14 cellular contexts compared by ENCODE assay signal in the genomic region with DNA sequence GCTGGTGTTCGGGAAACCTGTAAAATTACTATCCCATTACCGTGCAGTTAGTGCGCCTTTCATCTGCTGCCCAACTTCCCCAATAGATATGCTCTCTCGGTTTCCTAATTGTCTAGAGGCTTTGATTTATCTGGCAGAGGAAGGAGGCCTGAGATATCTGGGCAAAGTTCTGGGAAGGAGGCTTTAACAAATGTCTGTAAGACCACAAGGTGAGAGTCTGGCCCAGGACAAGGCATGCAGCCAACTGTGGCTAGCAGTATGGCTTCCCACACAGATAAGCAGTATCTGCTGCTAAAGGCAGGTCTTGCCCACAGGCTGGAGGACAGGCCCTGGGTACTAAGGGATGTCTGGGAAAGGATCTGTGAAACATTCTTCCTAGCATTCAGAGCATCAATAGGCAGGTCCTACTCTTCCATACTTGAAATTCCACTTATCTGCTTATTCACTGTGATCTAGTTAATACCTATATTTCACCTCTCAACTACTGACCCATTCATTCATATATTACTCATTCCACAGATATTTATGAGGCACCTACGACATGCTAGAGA.
DNase-seq lines count a peak whose midpoint lies in the region; ATAC-seq and TF ChIP-seq lines count a peak whose summit lies in the region.
"Had no signal": no experiment of that assay in that cellular context is flagged by ENCODE, and none has a peak within 500 bp of the region (broad histone marks: within the 10 kb centered on the region; RNA-seq: fewer than 3 reads in every experiment).

No MANE protein-coding gene starts in this region.

- H3K4me1 ChIP-seq in trophoblast cell (ENCODE audit: control insufficient read depth in 1 of 2, insufficient read depth in 2 of 2, low read length in 2 of 2) = peaks cover 0 to 2% of the 10 kb centered on the region in 2 experiments
- H3K4me1 ChIP-seq: breast epithelium, HAP-1 had no signal

- no peak overlapping the region for H3K23ac ChIP-seq in trophoblast cell (ENCODE audit: low read length)

- H3K4me3 ChIP-seq in epithelial cell of esophagus (ENCODE audit: low read length) = no peak overlapping the region
- H3K4me3 ChIP-seq in trophoblast cell (ENCODE audit: low read depth, low read length) = no peak overlapping the region
- H3K4me3 ChIP-seq: breast epithelium, HAP-1 had no signal

- no peaks in the 10 kb centered on the region for H3K27me3 ChIP-seq in trophoblast cell (ENCODE audit: insufficient read depth, low read length)
- H3K27me3 ChIP-seq: breast epithelium had no signal

- H3K4me2 ChIP-seq in trophoblast cell (ENCODE audit: low read length) = no peak overlapping the region

- H2BK12ac ChIP-seq in trophoblast cell (ENCODE audit: low read length) = no peak overlapping the region

- CTCF ChIA-PET in RWPE1 (lab: Yijun Ruan, JAX) = interaction anchor here (0.6 to 1.0 kb wide), 2 partner anchors 11 to 1169 kb away, joined by 3 read pairs; no protein-coding TSS in a partner anchor

- H2AFZ ChIP-seq in trophoblast cell (ENCODE audit: insufficient read depth, low read length, poor library complexity) = no peak overlapping the region

- POLR2A ChIA-PET in RWPE1 (lab: Yijun Ruan, JAX; ENCODE audit: low non-redundant PET) = no interaction called here

- H3K14ac ChIP-seq in trophoblast cell (ENCODE audit: low read length) = no peak overlapping the region

- H2BK120ac ChIP-seq in trophoblast cell (ENCODE audit: insufficient read depth, low read length, poor library complexity) = no peak overlapping the region

- TF ChIP-seq CTCF in RWPE1 (conservative IDR thresholded peaks at IDR 0.05; ENCODE audit: low read depth) = no peak
- TF ChIP-seq CTCF in epithelial cell of esophagus (IDR thresholded peaks at IDR 0.05; ENCODE audit: insufficient read depth, low read depth, low read length, missing control alignments) = no peak

- no peak overlapping the region for H3K18ac ChIP-seq in trophoblast cell (ENCODE audit: low read length)

- no peak overlapping the region for H2BK5ac ChIP-seq in trophoblast cell (ENCODE audit: low read depth, low read length, poor library complexity)

- H4K8ac ChIP-seq in trophoblast cell (ENCODE audit: low read depth, low read length) = no peak overlapping the region

- H3K9me3 ChIP-seq in trophoblast cell (ENCODE audit: insufficient read depth, low read depth, low read length) = peaks cover 2% of the 10 kb centered on the region
- H3K9me3 ChIP-seq: breast epithelium, HAP-1 had no signal

- no CpG with 5 or more reads among the region's 5 CpGs for WGBS in trophoblast cell (ENCODE audit: extremely low coverage, insufficient coverage, insufficient read length)

- no peaks in the 10 kb centered on the region for H3K79me1 ChIP-seq in trophoblast cell (ENCODE audit: low read length)

- H2AK5ac ChIP-seq in trophoblast cell (ENCODE audit: low read length) = no peak overlapping the region

- H3K36me3 ChIP-seq in trophoblast cell (ENCODE audit: control insufficient read depth in 1 of 2, insufficient read depth in 2 of 2, low read length in 2 of 2) = no peaks in the 10 kb centered on the region
- H3K36me3 ChIP-seq: breast epithelium, HAP-1 had no signal

- H4K91ac ChIP-seq in trophoblast cell (ENCODE audit: low read depth, low read length) = no peak overlapping the region

- no peak overlapping the region for H3K4ac ChIP-seq in trophoblast cell (ENCODE audit: low read depth, low read length)

- no peak overlapping the region for H3K9ac ChIP-seq in trophoblast cell (ENCODE audit: low read length)

- H3K27ac ChIP-seq in RWPE1 (no peak overlapping the region), trophoblast cell (ENCODE audit: low read depth, low read length) (no peak overlapping the region)
- H3K27ac ChIP-seq: breast epithelium had no signal

- no peak overlapping the region for H4K12ac ChIP-seq in trophoblast cell (ENCODE audit: low read depth, low read length)

- no peaks in the 10 kb centered on the region for H3K79me2 ChIP-seq in trophoblast cell (ENCODE audit: control insufficient read depth, insufficient read depth, low read length, poor library complexity)

- no peak for ATAC-seq in HG03571 (IDR thresholded peaks at IDR 0.05; ENCODE audit: unreplicated experiment)
- ATAC-seq: stimulated activated naive CD8-positive, alpha-beta T cell treated with anti-CD3 and anti-CD28 coated beads, Interleukin-15, amount 100 ng/mL, for 72 hours had no signal

- DNase-seq in ELF-1 (ENCODE audit: low read depth, low spot score) (peak; percentile 36), RWPE1 (ENCODE audit: low spot score) (peak; percentile 35), epithelial cell of esophagus (ENCODE audit: low read depth) (peak; percentile 17), trophoblast cell (peak; percentile 5 to 44), activated gamma-delta T cell (lab: John Stamatoyannopoulos, UW) (no peak), NCI-H526 treated with DMSO at 0.1 percent for 48 hours (lab: John Stamatoyannopoulos, UW) (no peak)
- DNase-seq: activated B cell treated with CpG ODN at 0.5 μM for 24 hours; activated naive CD4-positive, alpha-beta T cell treated with Interleukin-2 at 50 U/mL for 16 hours; effector CD8-positive, alpha-beta T cell; foreskin melanocyte; stimulated activated naive CD8-positive, alpha-beta T cell treated with anti-CD3 and anti-CD28 coated beads, Interleukin-15, amount 100 ng/mL, for 72 hours had no signal

Comparison
In these comparisons a context has a peak if more than half of its experiments do, and no peak if none do; other contexts are left out.
1. DNase-seq: peak in ELF-1 (single experiment), RWPE1 (single experiment), epithelial cell of esophagus (single experiment) and trophoblast cell (2 of 2); none in activated gamma-delta T cell (single experiment) and NCI-H526 treated with DMSO at 0.1 percent for 48 hours (single experiment).